22 cellular contexts compared by ENCODE assay signal in genomic region chr9:108160705-108161233, GRCh38.
"Had no signal": no experiment of that assay in that cellular context is flagged by ENCODE, and none has a peak within 500 bp of the region (broad histone marks: within the 10 kb centered on the region; RNA-seq: fewer than 3 reads in every experiment).

No MANE protein-coding gene starts in this region.

- H3K27ac ChIP-seq: cardiac muscle cell, prostate gland, upper lobe of left lung had no signal

- H3K27me3 Mint-ChIP-seq: activated CD4-positive, alpha-beta memory T cell treated with anti-CD3 and anti-CD28 coated beads, Interleukin-2, amount 10 ng/mL, durations not matched to agents 7 days and 5 days; activated CD4-positive, alpha-beta T cell treated with anti-CD3 and anti-CD28 coated beads for 36 hours; activated CD8-positive, alpha-beta memory T cell treated with anti-CD3 and anti-CD28 coated beads, Interleukin-2, amount 10 ng/mL, durations not matched to agents 7 days and 5 days; activated naive CD4-positive, alpha-beta T cell treated with anti-CD3 and anti-CD28 coated beads, Interleukin-2, amount 10 ng/mL, durations not matched to agents 7 days and 5 days; activated naive CD8-positive, alpha-beta T cell treated with anti-CD3 and anti-CD28 coated beads, Interleukin-2, amount 50 U/mL, for 24 hours had no signal

- DNase-seq: activated B cell treated with CpG ODN at 0.5 μM for 24 hours; activated CD4-positive, alpha-beta memory T cell treated with anti-CD3 and anti-CD28 coated beads, Interleukin-2, amount 10 ng/mL, durations not matched to agents 7 days and 5 days; activated CD4-positive, alpha-beta T cell treated with anti-CD3 and anti-CD28 coated beads for 36 hours; activated CD8-positive, alpha-beta memory T cell treated with anti-CD3 and anti-CD28 coated beads, Interleukin-2, amount 10 ng/mL, durations not matched to agents 7 days and 5 days; activated effector memory CD4-positive, alpha-beta T cell treated with anti-CD3 and anti-CD28 coated beads, Interleukin-2, amount 50 U/mL, for 16 hours; activated naive CD4-positive, alpha-beta T cell treated with anti-CD3 and anti-CD28 coated beads, Interleukin-2, amount 10 ng/mL, durations not matched to agents 7 days and 5 days; activated naive CD8-positive, alpha-beta T cell treated with anti-CD3 and anti-CD28 coated beads, Interleukin-2, amount 50 U/mL, for 24 hours; activated T-cell treated with anti-CD3 and anti-CD28 coated beads for 4 hours; cortex of kidney; effector CD4-positive, alpha-beta T cell; heart left ventricle; left colon; natural killer cell; stimulated activated CD4-positive, alpha-beta T cell treated with anti-CD3 and anti-CD28 coated beads, Interleukin-2, amount 100 ng/mL, for 24 hours; T1000; upper lobe of left lung had no signal

- H3K36me3 ChIP-seq: cardiac muscle cell, heart left ventricle, prostate gland, upper lobe of left lung had no signal

- H3K9me3 Mint-ChIP-seq: activated B cell treated with CpG ODN at 0.5 μM for 24 hours; mesothelial cell of epicardium; T-helper 1 cell treated with Interleukin-12 subunit alpha and Interleukin-12 subunit beta and Interleukin-4 antibody, amounts not matched to agents 30 μg/mL and 1 μg/mL, for 36 hours had no signal

- H3K36me3 Mint-ChIP-seq: activated CD8-positive, alpha-beta memory T cell treated with anti-CD3 and anti-CD28 coated beads, Interleukin-2, amount 10 ng/mL, durations not matched to agents 7 days and 5 days; activated naive CD4-positive, alpha-beta T cell treated with anti-CD3 and anti-CD28 coated beads, Interleukin-2, amount 10 ng/mL, durations not matched to agents 7 days and 5 days; mesothelial cell of epicardium; natural killer cell; stimulated activated effector memory CD8-positive, alpha-beta T cell treated with anti-CD3 and anti-CD28 coated beads, Interleukin-12 subunit alpha, Interleukin-12 subunit beta, amount 100 ng/mL, for 72 hours had no signal

- ATAC-seq: activated CD4-positive, alpha-beta T cell treated with anti-CD3 and anti-CD28 coated beads for 36 hours; activated CD8-positive, alpha-beta memory T cell treated with anti-CD3 and anti-CD28 coated beads, Interleukin-2, amount 10 ng/mL, durations not matched to agents 7 days and 5 days; activated naive CD8-positive, alpha-beta T cell treated with anti-CD3 and anti-CD28 coated beads, Interleukin-2, amount 50 U/mL, for 24 hours; natural killer cell; stimulated activated effector memory CD8-positive, alpha-beta T cell treated with anti-CD3 and anti-CD28 coated beads, Interleukin-12 subunit alpha, Interleukin-12 subunit beta, amount 100 ng/mL, for 72 hours had no signal

- H3K4me1 ChIP-seq: prostate gland, upper lobe of left lung had no signal

- H3K9me3 ChIP-seq: heart left ventricle, prostate gland, upper lobe of left lung had no signal

- H3K4me3 ChIP-seq: cardiac muscle cell, heart left ventricle, lung, prostate gland, upper lobe of left lung had no signal

- H3K4me1 Mint-ChIP-seq: activated B cell treated with CpG ODN at 0.5 μM for 24 hours; activated CD4-positive, alpha-beta memory T cell treated with anti-CD3 and anti-CD28 coated beads, Interleukin-2, amount 10 ng/mL, durations not matched to agents 7 days and 5 days; activated CD4-positive, alpha-beta T cell treated with anti-CD3 and anti-CD28 coated beads for 36 hours; activated CD8-positive, alpha-beta memory T cell treated with anti-CD3 and anti-CD28 coated beads, Interleukin-2, amount 10 ng/mL, durations not matched to agents 7 days and 5 days; activated naive CD4-positive, alpha-beta T cell treated with anti-CD3 and anti-CD28 coated beads, Interleukin-2, amount 10 ng/mL, durations not matched to agents 7 days and 5 days; activated naive CD8-positive, alpha-beta T cell treated with anti-CD3 and anti-CD28 coated beads, Interleukin-2, amount 50 U/mL, for 24 hours; mesothelial cell of epicardium; natural killer cell; stimulated activated effector memory CD8-positive, alpha-beta T cell treated with anti-CD3 and anti-CD28 coated beads, Interleukin-12 subunit alpha, Interleukin-12 subunit beta, amount 100 ng/mL, for 72 hours had no signal

- H3K27ac Mint-ChIP-seq: activated B cell treated with CpG ODN at 0.5 μM for 24 hours; activated CD4-positive, alpha-beta memory T cell treated with anti-CD3 and anti-CD28 coated beads, Interleukin-2, amount 10 ng/mL, durations not matched to agents 7 days and 5 days; activated CD4-positive, alpha-beta T cell treated with anti-CD3 and anti-CD28 coated beads for 36 hours; activated CD8-positive, alpha-beta memory T cell treated with anti-CD3 and anti-CD28 coated beads, Interleukin-2, amount 10 ng/mL, durations not matched to agents 7 days and 5 days; activated naive CD4-positive, alpha-beta T cell treated with anti-CD3 and anti-CD28 coated beads, Interleukin-2, amount 10 ng/mL, durations not matched to agents 7 days and 5 days; activated naive CD8-positive, alpha-beta T cell treated with anti-CD3 and anti-CD28 coated beads, Interleukin-2, amount 50 U/mL, for 24 hours; mesothelial cell of epicardium; natural killer cell; stimulated activated effector memory CD8-positive, alpha-beta T cell treated with anti-CD3 and anti-CD28 coated beads, Interleukin-12 subunit alpha, Interleukin-12 subunit beta, amount 100 ng/mL, for 72 hours; T-helper 1 cell treated with Interleukin-12 subunit alpha and Interleukin-12 subunit beta and Interleukin-4 antibody, amounts not matched to agents 30 μg/mL and 1 μg/mL, for 36 hours had no signal

- H3K27me3 ChIP-seq: cardiac muscle cell, upper lobe of left lung had no signal

- H3K4me3 Mint-ChIP-seq: activated B cell treated with CpG ODN at 0.5 μM for 24 hours; activated CD4-positive, alpha-beta memory T cell treated with anti-CD3 and anti-CD28 coated beads, Interleukin-2, amount 10 ng/mL, durations not matched to agents 7 days and 5 days; activated CD4-positive, alpha-beta T cell treated with anti-CD3 and anti-CD28 coated beads for 36 hours; activated CD8-positive, alpha-beta memory T cell treated with anti-CD3 and anti-CD28 coated beads, Interleukin-2, amount 10 ng/mL, durations not matched to agents 7 days and 5 days; activated naive CD4-positive, alpha-beta T cell treated with anti-CD3 and anti-CD28 coated beads, Interleukin-2, amount 10 ng/mL, durations not matched to agents 7 days and 5 days; activated naive CD8-positive, alpha-beta T cell treated with anti-CD3 and anti-CD28 coated beads, Interleukin-2, amount 50 U/mL, for 24 hours; mesothelial cell of epicardium; natural killer cell; stimulated activated effector memory CD8-positive, alpha-beta T cell treated with anti-CD3 and anti-CD28 coated beads, Interleukin-12 subunit alpha, Interleukin-12 subunit beta, amount 100 ng/mL, for 72 hours; T-helper 1 cell treated with Interleukin-12 subunit alpha and Interleukin-12 subunit beta and Interleukin-4 antibody, amounts not matched to agents 30 μg/mL and 1 μg/mL, for 36 hours had no signal
